32 cellular contexts compared by ENCODE assay signal in the genomic region with DNA sequence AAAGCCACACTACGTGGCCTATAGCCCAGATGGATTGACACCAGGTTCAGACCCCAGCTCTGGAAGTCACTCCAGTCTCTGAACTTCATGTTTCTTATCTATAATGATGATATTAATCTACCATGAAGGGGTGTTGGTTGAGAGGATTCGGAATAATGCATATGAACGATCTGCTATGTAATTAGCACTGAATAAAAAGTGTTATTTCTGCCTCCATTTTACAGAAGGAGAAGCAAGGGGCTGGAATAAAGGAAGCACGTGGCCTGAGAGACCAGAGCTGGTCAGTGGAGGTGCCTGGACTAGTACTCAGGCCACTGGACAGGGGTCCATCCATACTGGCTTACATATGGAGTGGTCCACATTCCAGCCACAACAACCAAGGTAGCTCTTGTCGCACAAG.
"Had no signal": no experiment of that assay in that cellular context is flagged by ENCODE, and none has a peak within 500 bp of the region (broad histone marks: within the 10 kb centered on the region; RNA-seq: fewer than 3 reads in every experiment).

No MANE protein-coding gene starts in this region.

- H3K9me3 ChIP-seq: adrenal gland, ascending aorta, body of pancreas, breast epithelium had no signal

- H3K4me1 ChIP-seq: adrenal gland, ascending aorta, body of pancreas, breast epithelium had no signal

- DNase-seq: activated effector memory CD4-positive, alpha-beta T cell treated with anti-CD3 and anti-CD28 coated beads, Interleukin-2, amount 50 U/mL, for 16 hours; activated effector memory CD4-positive, alpha-beta T cell treated with Interleukin-2 at 50 U/mL for 16 hours; activated gamma-delta T cell; activated gamma-delta T cell treated with Interleukin-2 at 50 U/mL for 16 hours; activated naive CD4-positive, alpha-beta T cell; activated naive CD4-positive, alpha-beta T cell treated with anti-CD3 and anti-CD28 coated beads for 36 hours; activated naive CD4-positive, alpha-beta T cell treated with anti-CD3 and anti-CD28 coated beads, Interleukin-2, amount 10 ng/mL, durations not matched to agents 7 days and 5 days; activated naive CD4-positive, alpha-beta T cell treated with anti-CD3 and anti-CD28 coated beads, Interleukin-2, amount 50 U/mL, for 16 hours; activated naive CD4-positive, alpha-beta T cell treated with Interleukin-2 at 50 U/mL for 16 hours; activated naive CD8-positive, alpha-beta T cell treated with anti-CD3 and anti-CD28 coated beads for 36 hours; activated naive CD8-positive, alpha-beta T cell treated with anti-CD3 and anti-CD28 coated beads, Interleukin-2, amount 10 ng/mL, durations not matched to agents 7 days and 5 days; activated naive CD8-positive, alpha-beta T cell treated with anti-CD3 and anti-CD28 coated beads, Interleukin-2, amount 50 U/mL, for 24 hours; activated T-cell treated with anti-CD3 and anti-CD28 coated beads, Interleukin-2, amount 50 U/mL, for 1 hour; activated T-cell treated with anti-CD3 and anti-CD28 coated beads, Interleukin-2, amount 50 U/mL, for 24 hours; activated T-cell treated with anti-CD3 and anti-CD28 coated beads, Interleukin-2, amount 50 U/mL, for 4 hours; activated T-cell treated with anti-CD3 and anti-CD28 coated beads, Interleukin-2, amount 50 U/mL, for 48 hours; activated T-cell treated with anti-CD3 and anti-CD28 coated beads, Interleukin-2, amount 50 U/mL, for 72 hours; adrenal gland; amniotic stem cell; amygdala; anterior cingulate cortex; aorta; body of pancreas; brain microvascular endothelial cell; caudate nucleus; central memory CD4-positive, alpha-beta T cell; cerebellar nuclear complex had no signal

- ATAC-seq: activated naive CD4-positive, alpha-beta T cell treated with anti-CD3 and anti-CD28 coated beads, Interleukin-2, amount 50 U/mL, for 72 hours; activated naive CD8-positive, alpha-beta T cell treated with anti-CD3 and anti-CD28 coated beads, Interleukin-2, amount 50 U/mL, for 24 hours; activated T-cell treated with anti-CD3 and anti-CD28 coated beads, Interleukin-2, amount 50 U/mL, for 4 hours; activated T-cell treated with anti-CD3 and anti-CD28 coated beads, Interleukin-2, amount 50 U/mL, for 72 hours; activated T-helper 17 cell treated with anti-CD3 and anti-CD28 coated beads, Interleukin-2, amount 50 U/mL, for 72 hours; body of pancreas had no signal

- H3K27ac ChIP-seq: adrenal gland, ascending aorta, body of pancreas, brain microvascular endothelial cell, breast epithelium, cardiac muscle cell had no signal

- H3K27me3 ChIP-seq: adrenal gland, ascending aorta, body of pancreas, brain microvascular endothelial cell, breast epithelium, cardiac muscle cell had no signal

- H3K36me3 ChIP-seq: adrenal gland, ascending aorta, brain microvascular endothelial cell, breast epithelium, cardiac muscle cell had no signal

- H3K4me3 ChIP-seq: adrenal gland, ascending aorta, body of pancreas, breast epithelium, cardiac muscle cell had no signal
